ENCODE assay signal across 24 cellular contexts in genomic region chr11:112581747-112582146, GRCh38.
DNase-seq lines count a peak whose midpoint lies in the region; ATAC-seq, FAIRE-seq and TF ChIP-seq lines count a peak whose summit lies in the region.
"Had no signal": no experiment of that assay in that cellular context is flagged by ENCODE, and none has a peak within 500 bp of the region (broad histone marks: within the 10 kb centered on the region; RNA-seq: fewer than 3 reads in every experiment).

No MANE protein-coding gene starts in this region.

- intact Hi-C loops in HepG2 (cut with micrococcal nuclease; ENCODE audit: unreplicated experiment): no loop called here

- no peaks in the 10 kb centered on the region for H3K4me1 Mint-ChIP-seq in activated CD8-positive, alpha-beta T cell treated with anti-CD3 and anti-CD28 coated beads, Interleukin-2, amount 10 ng/mL, durations not matched to agents 7 days and 5 days (ENCODE audit: low read depth)
- H3K4me1 Mint-ChIP-seq: activated naive CD8-positive, alpha-beta T cell treated with anti-CD3 and anti-CD28 coated beads, Interleukin-2, amount 10 ng/mL, durations not matched to agents 7 days and 5 days had no signal

- TF ChIP-seq RAD21 in HepG2 (CRISPR knock-in tag; IDR thresholded peaks at IDR 0.05): no peak

- no peak for FAIRE-seq in HepG2 (lab: Jason Lieb, UNC)
- FAIRE-seq: A204.1, H54 had no signal

- no peak overlapping the region for H2BK15ac ChIP-seq in neuronal stem cell (ENCODE audit: low read length)

- no peak overlapping the region for H3K14ac ChIP-seq in neuronal stem cell (ENCODE audit: low read length)

- H2AFZ ChIP-seq in HepG2 (ENCODE audit: low read length) (no peak overlapping the region), neuronal stem cell (ENCODE audit: low read length) (no peak overlapping the region)

- H3K79me1 ChIP-seq in neuronal stem cell (ENCODE audit: low read depth, low read length): no peaks in the 10 kb centered on the region

- H4K91ac ChIP-seq in neuronal stem cell (ENCODE audit: low read depth, low read length, poor library complexity): no peak overlapping the region

- peaks cover 14% of the 10 kb centered on the region for H3K27me3 Mint-ChIP-seq in activated CD8-positive, alpha-beta T cell treated with anti-CD3 and anti-CD28 coated beads, Interleukin-2, amount 10 ng/mL, durations not matched to agents 7 days and 5 days (ENCODE audit: low read depth)

- no peaks in the 10 kb centered on the region for H4K20me1 ChIP-seq in HepG2 (ENCODE audit: insufficient read depth, low read length)

- no peak overlapping the region for H3K9ac ChIP-seq in HepG2 (ENCODE audit: insufficient read depth, low read depth, low read length)
- no peak overlapping the region for H3K9ac ChIP-seq in neuronal stem cell (ENCODE audit: low read depth, low read length, poor library complexity)

- H3K4me3 ChIP-seq in GM06990 (replicated peaks; ENCODE audit: low read depth, low read length): no peak overlapping the region
- H3K4me3 ChIP-seq in HepG2 (replicated peaks in 1 of 3; ENCODE audit: insufficient read depth in 1 of 3, low read depth in 2 of 3, low read length in 3 of 3): no peak overlapping the region
- no peak overlapping the region for H3K4me3 ChIP-seq in neuronal stem cell (ENCODE audit: low read length in 2 of 2)
- H3K4me3 ChIP-seq: left lung had no signal

- no peak for TF ChIP-seq POLR2A in HepG2 (IDR thresholded peaks at IDR 0.05; ENCODE audit: insufficient read depth in 1 of 2, low read depth in 2 of 2, low read length in 2 of 2)

- H3K36me3 ChIP-seq in GM06990 (ENCODE audit: control insufficient read depth, insufficient read depth, low read length) (no peaks in the 10 kb centered on the region), HepG2 (replicated peaks in 1 of 2; ENCODE audit: control insufficient read depth in 1 of 2, insufficient read depth in 2 of 2, low read length in 2 of 2) (no peaks in the 10 kb centered on the region), neuronal stem cell (replicated peaks in 1 of 2; ENCODE audit: control insufficient read depth in 2 of 2, insufficient read depth in 2 of 2, low read length in 2 of 2) (no peaks in the 10 kb centered on the region)
- H3K36me3 ChIP-seq: left lung had no signal

- no peak overlapping the region for H2BK120ac ChIP-seq in neuronal stem cell (ENCODE audit: low read depth, low read length)

- H3K27ac Mint-ChIP-seq in activated CD8-positive, alpha-beta T cell treated with anti-CD3 and anti-CD28 coated beads, Interleukin-2, amount 10 ng/mL, durations not matched to agents 7 days and 5 days: no peak overlapping the region
- H3K27ac Mint-ChIP-seq: activated naive CD8-positive, alpha-beta T cell treated with anti-CD3 and anti-CD28 coated beads, Interleukin-2, amount 10 ng/mL, durations not matched to agents 7 days and 5 days; activated T-helper 2 cell treated with anti-CD3 and anti-CD28 coated beads, Interferon-gamma antibody, Interleukin-2, Interleukin-4, amounts not matched to agents 10 μg/mL and 5 μg/mL and 100 μg/mL, durations not matched to agents 14 hours and 24 hours and 36 hours had no signal

- H4K8ac ChIP-seq in neuronal stem cell (ENCODE audit: low read depth, low read length): no peak overlapping the region

- in situ Hi-C loops in HepG2 (cut with HindIII; ENCODE audit: extremely low pct_ligation_motif_present, low pct_unique_long_range_greater_than_20kb): loop anchor here (10.0 kb wide), 1 partner anchor 533 kb away; no protein-coding TSS in a partner anchor

- ATAC-seq in GM19463 (IDR thresholded peaks at IDR 0.05; ENCODE audit: unreplicated experiment): peak; percentile 26
- ATAC-seq in HG03039 (IDR thresholded peaks at IDR 0.05; ENCODE audit: unreplicated experiment): peak; percentile 38
- no peak for ATAC-seq in activated CD8-positive, alpha-beta T cell treated with anti-CD3 and anti-CD28 coated beads, Interleukin-2, amount 10 ng/mL, durations not matched to agents 7 days and 5 days
- ATAC-seq in HepG2: no peak
- ATAC-seq: left lung had no signal

- TF ChIP-seq EP300 in HepG2 (IDR thresholded peaks at IDR 0.05; ENCODE audit: low read depth in 2 of 2, low read length in 2 of 2): no peak
- TF ChIP-seq EP300 in HepG2 (CRISPR knock-in tag; IDR thresholded peaks at IDR 0.05; ENCODE audit: borderline replicate concordance): no peak

- no peak for TF ChIP-seq CTCF in GM06990 (IDR thresholded peaks at IDR 0.05; ENCODE audit: insufficient read depth, low read length, poor library complexity, severe bottlenecking)
- no peak for TF ChIP-seq CTCF in HepG2 (CRISPR knock-in tag; IDR thresholded peaks at IDR 0.05)

- H3K4ac ChIP-seq in neuronal stem cell (ENCODE audit: low read length): no peak overlapping the region

- H3K18ac ChIP-seq in neuronal stem cell (ENCODE audit: low read length): no peak overlapping the region

- H3K79me2 ChIP-seq in HepG2 (ENCODE audit: insufficient read depth, low read length): no peaks in the 10 kb centered on the region

- H3K23ac ChIP-seq in neuronal stem cell (ENCODE audit: low read depth, low read length, poor library complexity): no peak overlapping the region

- no peaks in the 10 kb centered on the region for H3K4me1 ChIP-seq in HepG2 (ENCODE audit: insufficient read depth, low read length)
- no peaks in the 10 kb centered on the region for H3K4me1 ChIP-seq in neuronal stem cell (ENCODE audit: control insufficient read depth in 2 of 2, insufficient read depth in 1 of 2, low read depth in 1 of 2, low read length in 2 of 2)
- H3K4me1 ChIP-seq: left lung had no signal

- POLR2A ChIA-PET in activated CD8-positive, alpha-beta T cell treated with anti-CD3 and anti-CD28 coated beads, Interleukin-2, amount 10 ng/mL, durations not matched to agents 7 days and 5 days (lab: Charles Lee): no interaction called here
- POLR2A ChIA-PET in HepG2 (lab: Yijun Ruan, JAX): no interaction called here

- H3K36me3 Mint-ChIP-seq in activated CD8-positive, alpha-beta T cell treated with anti-CD3 and anti-CD28 coated beads, Interleukin-2, amount 10 ng/mL, durations not matched to agents 7 days and 5 days (ENCODE audit: low read depth): no peaks in the 10 kb centered on the region
- H3K36me3 Mint-ChIP-seq: activated naive CD8-positive, alpha-beta T cell treated with anti-CD3 and anti-CD28 coated beads, Interleukin-2, amount 10 ng/mL, durations not matched to agents 7 days and 5 days had no signal

- H3K4me2 ChIP-seq in HepG2 (ENCODE audit: low read depth, low read length): no peak overlapping the region
- H3K4me2 ChIP-seq in neuronal stem cell (ENCODE audit: insufficient read depth, low read length, poor library complexity, severe bottlenecking): no peak overlapping the region

- WGBS in HepG2 (ENCODE audit: low lambda C conversion rate): 4% methylated on average over 4 of the region's 4 CpGs
- no CpG with 5 or more reads among the region's 4 CpGs for WGBS in neuronal stem cell (ENCODE audit: extremely low coverage in 2 of 2, insufficient read length in 2 of 2, insufficient replicate concordance in 1 of 2), 2 donors

- no peak overlapping the region for H2AK5ac ChIP-seq in neuronal stem cell (ENCODE audit: low read depth, low read length)

- H3K27me3 ChIP-seq in GM06990 (replicated peaks; ENCODE audit: control insufficient read depth, insufficient read depth, low read length) (no peaks in the 10 kb centered on the region), HepG2 (ENCODE audit: control insufficient read depth in 1 of 2, insufficient read depth in 2 of 2, low read length in 2 of 2) (no peaks in the 10 kb centered on the region; a peak in 1 of 5 replicates), neuronal stem cell (ENCODE audit: control insufficient read depth in 3 of 3, insufficient read depth in 3 of 3, low read depth in 1 of 3, low read length in 3 of 3) (no peaks in the 10 kb centered on the region)
- H3K27me3 ChIP-seq: left lung had no signal

- H3K9me3 Mint-ChIP-seq in activated CD8-positive, alpha-beta T cell treated with anti-CD3 and anti-CD28 coated beads, Interleukin-2, amount 10 ng/mL, durations not matched to agents 7 days and 5 days (ENCODE audit: insufficient read depth): no peaks in the 10 kb centered on the region
- H3K9me3 Mint-ChIP-seq: activated naive CD8-positive, alpha-beta T cell treated with anti-CD3 and anti-CD28 coated beads, Interleukin-2, amount 10 ng/mL, durations not matched to agents 7 days and 5 days; activated T-helper 2 cell treated with anti-CD3 and anti-CD28 coated beads, Interferon-gamma antibody, Interleukin-2, Interleukin-4, amounts not matched to agents 10 μg/mL and 5 μg/mL and 100 μg/mL, durations not matched to agents 14 hours and 24 hours and 36 hours had no signal

- H3K9me3 ChIP-seq in HepG2 (ENCODE audit: low read length) (no peaks in the 10 kb centered on the region), neuronal stem cell (replicated peaks in 1 of 2; ENCODE audit: control insufficient read depth in 2 of 2, insufficient read depth in 1 of 2, low read depth in 1 of 2, low read length in 2 of 2) (no peaks in the 10 kb centered on the region)
- H3K9me3 ChIP-seq: left lung had no signal

- DNase-seq in GM06990 (ENCODE audit: extremely low read depth, insufficient read length) (peak; percentile 22), foreskin melanocyte (peak; percentile 27), HepG2 (ENCODE audit: low spot score) (no peak), neuronal stem cell (ENCODE audit: low spot score) (no peak)
- no peak for DNase-seq in activated CD8-positive, alpha-beta T cell treated with anti-CD3 and anti-CD28 coated beads, Interleukin-2, amount 10 ng/mL, durations not matched to agents 7 days and 5 days
- DNase-seq in activated CD4-positive, alpha-beta T cell treated with anti-CD3 and anti-CD28 coated beads for 48 hours: no peak
- DNase-seq: activated CD4-positive, alpha-beta T cell treated with anti-CD3 and anti-CD28 coated beads for 4 hours; activated naive CD8-positive, alpha-beta T cell treated with anti-CD3 and anti-CD28 coated beads, Interleukin-2, amount 10 ng/mL, durations not matched to agents 7 days and 5 days; COR-L47; DND-41; effector CD4-positive, alpha-beta T cell; glutamatergic neuron; left lung; NCI-H1694 treated with DMSO at 0.1 percent for 48 hours; NCI-H2227 treated with DMSO at 0.1 percent for 48 hours; NCI-H774; OCI-M1; retina; T-helper 1 cell had no signal

- H2BK5ac ChIP-seq in neuronal stem cell (ENCODE audit: low read length): no peak overlapping the region

- H2BK12ac ChIP-seq in neuronal stem cell (ENCODE audit: low read length): no peak overlapping the region

- CTCF ChIA-PET in activated CD8-positive, alpha-beta T cell treated with anti-CD3 and anti-CD28 coated beads, Interleukin-2, amount 10 ng/mL, durations not matched to agents 7 days and 5 days (lab: Charles Lee): interaction anchor here (0.8 to 1.4 kb wide), 2 partner anchors 708 to 722 kb away, joined by 3 read pairs; no protein-coding TSS in a partner anchor
- CTCF ChIA-PET in HepG2 (lab: Yijun Ruan, JAX; ENCODE audit: low intra/inter-chr PET ratio, low total read pairs): no interaction called here

- H3K4me3 Mint-ChIP-seq in activated CD8-positive, alpha-beta T cell treated with anti-CD3 and anti-CD28 coated beads, Interleukin-2, amount 10 ng/mL, durations not matched to agents 7 days and 5 days: no peak overlapping the region
- H3K4me3 Mint-ChIP-seq: activated naive CD8-positive, alpha-beta T cell treated with anti-CD3 and anti-CD28 coated beads, Interleukin-2, amount 10 ng/mL, durations not matched to agents 7 days and 5 days had no signal

- H3K27ac ChIP-seq in HepG2 (ENCODE audit: extremely low read length, insufficient read depth, low read length) (no peak overlapping the region), neuronal stem cell (replicated peaks; ENCODE audit: low read length) (no peak overlapping the region)
- H3K27ac ChIP-seq: left lung had no signal

- no TSS peak for BruUV-seq in HepG2 (replicated peaks; lab: Mats Ljungman, UMichigan)

Comparison
In these comparisons a context has a peak if more than half of its experiments do, and no peak if none do; other contexts are left out.
1. DNase-seq: peak in GM06990 (single experiment) and foreskin melanocyte (single experiment); none in activated CD8-positive, alpha-beta T cell treated with anti-CD3 and anti-CD28 coated beads, Interleukin-2, amount 10 ng/mL, durations not matched to agents 7 days and 5 days (single experiment), HepG2 (single experiment), activated CD4-positive, alpha-beta T cell treated with anti-CD3 and anti-CD28 coated beads for 48 hours (single experiment) and neuronal stem cell (single experiment).
2. ATAC-seq: peak in GM19463 (single experiment) and HG03039 (single experiment); none in activated CD8-positive, alpha-beta T cell treated with anti-CD3 and anti-CD28 coated beads, Interleukin-2, amount 10 ng/mL, durations not matched to agents 7 days and 5 days (single experiment) and HepG2 (single experiment).